Comparison of ENCODE assay signal across 2 cellular contexts in genomic region chr2:219041252-219041651, GRCh38.
TF ChIP-seq lines count a peak whose summit lies in the region.

TSS of gene CFAP65 (minus strand) at chr2:219041516. CDS start at chr2:219039048, 2,468 bp downstream.

TF ChIP-seq in HCT116, 20 proteins besides CTCF, POLR2A, EP300 and RAD21:
- TF ChIP-seq TCF7L2 (IDR thresholded peaks at IDR 0.05; ENCODE audit: borderline replicate concordance, extremely low read depth, insufficient read depth, insufficient read length) (peak; percentile 57), YY1 (IDR thresholded peaks at IDR 0.05; ENCODE audit: extremely low read depth, insufficient replicate concordance, low read depth, low read length) (peak; percentile 89), EZH2 (IDR thresholded peaks at IDR 0.05) (no peak), SP1 (IDR thresholded peaks at IDR 0.05; ENCODE audit: low read depth) (peak; percentile 50), SIN3A (IDR thresholded peaks at IDR 0.05; ENCODE audit: low read depth) (peak; percentile 82), ZBTB33 (IDR thresholded peaks at IDR 0.05; ENCODE audit: extremely low read depth, insufficient replicate concordance, low read length) (peak; percentile 59), ATF3 (IDR thresholded peaks at IDR 0.05) (no peak)

TF ChIP-seq in HepG2, 621 proteins besides CTCF, POLR2A, EP300 and RAD21:
- TF ChIP-seq E2F2 (CRISPR knock-in tag; IDR thresholded peaks at IDR 0.05; ENCODE audit: borderline replicate concordance) (no peak), DR1 (CRISPR knock-in tag; IDR thresholded peaks at IDR 0.05) (no peak), ZNF431 (CRISPR knock-in tag; IDR thresholded peaks at IDR 0.05; ENCODE audit: borderline replicate concordance, low read depth) (no peak), MED1 (CRISPR knock-in tag; IDR thresholded peaks at IDR 0.05) (no peak), ZNF451 (CRISPR knock-in tag; IDR thresholded peaks at IDR 0.05) (no peak), ZBTB7B (CRISPR knock-in tag; IDR thresholded peaks at IDR 0.05) (no peak), ATM (IDR thresholded peaks at IDR 0.05; ENCODE audit: borderline replicate concordance) (no peak), PRDM15 (CRISPR knock-in tag; IDR thresholded peaks at IDR 0.05) (no peak), HNF4A (CRISPR knock-in tag; IDR thresholded peaks at IDR 0.05) (no peak), FOXK2 (IDR thresholded peaks at IDR 0.05) (no peak), ZBTB44 (CRISPR knock-in tag; IDR thresholded peaks at IDR 0.05) (no peak), ZNF225 (CRISPR knock-in tag; IDR thresholded peaks at IDR 0.05) (no peak), ZFP90 (CRISPR knock-in tag; IDR thresholded peaks at IDR 0.05; ENCODE audit: borderline replicate concordance) (no peak), ATF6 (CRISPR knock-in tag; conservative IDR thresholded peaks at IDR 0.05) (no peak), MEIS1 (CRISPR knock-in tag; IDR thresholded peaks at IDR 0.05; ENCODE audit: borderline replicate concordance) (no peak), ASH2L (IDR thresholded peaks at IDR 0.05; ENCODE audit: insufficient read length, low read depth, low read length) (no peak)
